ENCODE assay signal across 24 cellular contexts in the genomic region with DNA sequence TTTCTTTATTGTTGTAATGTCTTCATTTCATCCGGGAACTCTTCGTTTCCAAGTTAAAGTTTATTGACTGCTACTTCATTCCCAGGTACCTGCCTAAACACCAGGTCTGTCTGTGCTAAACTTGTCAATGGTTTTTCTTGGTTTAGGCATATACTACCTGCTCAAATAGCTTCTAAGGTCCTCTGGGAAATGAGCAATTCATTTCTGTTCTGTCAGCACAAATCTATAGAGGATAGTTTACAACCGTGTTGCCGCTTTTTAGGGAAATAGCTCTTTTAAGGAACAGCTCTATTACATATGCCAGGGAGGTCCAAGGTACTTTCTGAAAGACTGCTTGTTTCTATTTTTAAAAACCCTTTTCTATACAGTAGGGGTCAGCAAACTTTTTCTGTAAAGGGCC.
"Had no signal": no experiment of that assay in that cellular context is flagged by ENCODE, and none has a peak within 500 bp of the region (broad histone marks: within the 10 kb centered on the region; RNA-seq: fewer than 3 reads in every experiment).

No MANE protein-coding gene starts in this region.

- H3K9me3 ChIP-seq: spleen, suprapubic skin, thoracic aorta, tibial artery, upper lobe of right lung had no signal

- H3K27ac Mint-ChIP-seq: mesothelial cell of epicardium; naive B cell; natural killer cell; progenitor cell of endocrine pancreas; stimulated activated effector memory CD8-positive, alpha-beta T cell treated with anti-CD3 and anti-CD28 coated beads, Interleukin-12 subunit alpha, Interleukin-12 subunit beta, amount 100 ng/mL, for 72 hours; stimulated activated naive CD8-positive, alpha-beta T cell treated with anti-CD3 and anti-CD28 coated beads, Interleukin-15, Interleukin-2, amounts not matched to agents 100 ng/mL and 50 ng/mL, for 24 hours had no signal

- H3K4me1 ChIP-seq: left ventricle myocardium inferior, sigmoid colon, spleen, suprapubic skin, tibial artery, upper lobe of right lung had no signal

- H3K36me3 ChIP-seq: left ventricle myocardium inferior, ovary, sigmoid colon, spleen, suprapubic skin, thoracic aorta, tibial artery, upper lobe of right lung had no signal

- ATAC-seq: natural killer cell, right cardiac atrium, upper lobe of right lung had no signal

- H3K36me3 Mint-ChIP-seq: mesothelial cell of epicardium; naive B cell; natural killer cell; stimulated activated effector memory CD8-positive, alpha-beta T cell treated with anti-CD3 and anti-CD28 coated beads, Interleukin-12 subunit alpha, Interleukin-12 subunit beta, amount 100 ng/mL, for 72 hours had no signal

- H3K27ac ChIP-seq: left ventricle myocardium inferior, ovary, sigmoid colon, spleen, suprapubic skin, thoracic aorta, tibial artery, upper lobe of right lung had no signal

- H3K9me3 Mint-ChIP-seq: mesothelial cell of epicardium; stimulated activated effector memory CD8-positive, alpha-beta T cell treated with anti-CD3 and anti-CD28 coated beads, Interleukin-12 subunit alpha, Interleukin-12 subunit beta, amount 100 ng/mL, for 72 hours; stimulated activated naive CD8-positive, alpha-beta T cell treated with anti-CD3 and anti-CD28 coated beads, Interleukin-15, Interleukin-2, amounts not matched to agents 100 ng/mL and 50 ng/mL, for 24 hours had no signal

- DNase-seq: islet precursor cell; left ventricle myocardium inferior; mesendoderm; naive B cell; natural killer cell; ovary; retina; right cardiac atrium; sigmoid colon; small intestine; spleen; stimulated activated CD4-positive, alpha-beta T cell treated with anti-CD3 and anti-CD28 coated beads, Interleukin-4, amount 100 ng/mL, for 24 hours; stimulated activated naive CD4-positive, alpha-beta T cell; tibial artery; trophoblast cell; upper lobe of right lung had no signal

- H3K4me3 Mint-ChIP-seq: mesothelial cell of epicardium; naive B cell; natural killer cell; stimulated activated effector memory CD8-positive, alpha-beta T cell treated with anti-CD3 and anti-CD28 coated beads, Interleukin-12 subunit alpha, Interleukin-12 subunit beta, amount 100 ng/mL, for 72 hours; stimulated activated naive CD8-positive, alpha-beta T cell treated with anti-CD3 and anti-CD28 coated beads, Interleukin-15, Interleukin-2, amounts not matched to agents 100 ng/mL and 50 ng/mL, for 24 hours had no signal

- H3K4me1 Mint-ChIP-seq: naive B cell; natural killer cell; stimulated activated effector memory CD8-positive, alpha-beta T cell treated with anti-CD3 and anti-CD28 coated beads, Interleukin-12 subunit alpha, Interleukin-12 subunit beta, amount 100 ng/mL, for 72 hours had no signal

- H3K27me3 ChIP-seq: ovary, sigmoid colon, spleen, suprapubic skin, tibial artery, upper lobe of right lung had no signal

- H3K4me3 ChIP-seq: left ventricle myocardium inferior, lung, ovary, sigmoid colon, spleen, suprapubic skin, thoracic aorta, tibial artery, upper lobe of right lung had no signal

- FAIRE-seq: small intestine, urothelium cell line had no signal

- H3K27me3 Mint-ChIP-seq: progenitor cell of endocrine pancreas; stimulated activated naive CD8-positive, alpha-beta T cell treated with anti-CD3 and anti-CD28 coated beads, Interleukin-15, Interleukin-2, amounts not matched to agents 100 ng/mL and 50 ng/mL, for 24 hours had no signal
